1 cellular context compared by ENCODE assay signal in genomic region chr12:93378373-93379310, GRCh38.
TF ChIP-seq lines count a peak whose summit lies in the region.

No MANE protein-coding gene starts in this region.

TF ChIP-seq in HepG2, 621 proteins besides CTCF, POLR2A, EP300 and RAD21 (continued from another document and continues in another):
- TF ChIP-seq, protein P1, sequence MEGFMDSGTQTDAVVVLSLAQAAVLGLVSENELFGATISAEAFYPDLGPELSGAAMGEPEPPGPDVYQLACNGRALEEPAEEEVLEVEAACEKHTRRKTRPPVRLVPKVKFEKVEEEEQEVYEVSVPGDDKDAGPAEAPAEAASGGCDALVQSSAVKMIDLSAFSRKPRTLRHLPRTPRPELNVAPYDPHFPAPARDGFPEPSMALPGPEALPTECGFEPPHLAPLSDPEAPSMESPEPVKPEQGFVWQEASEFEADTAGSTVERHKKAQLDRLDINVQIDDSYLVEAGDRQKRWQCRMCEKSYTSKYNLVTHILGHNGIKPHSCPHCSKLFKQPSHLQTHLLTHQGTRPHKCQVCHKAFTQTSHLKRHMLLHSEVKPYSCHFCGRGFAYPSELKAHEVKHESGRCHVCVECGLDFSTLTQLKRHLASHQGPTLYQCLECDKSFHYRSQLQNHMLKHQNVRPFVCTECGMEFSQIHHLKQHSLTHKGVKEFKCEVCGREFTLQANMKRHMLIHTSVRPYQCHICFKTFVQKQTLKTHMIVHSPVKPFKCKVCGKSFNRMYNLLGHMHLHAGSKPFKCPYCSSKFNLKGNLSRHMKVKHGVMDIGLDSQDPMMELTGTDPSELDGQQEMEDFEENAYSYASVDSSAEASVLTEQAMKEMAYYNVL (CRISPR knock-in tag; IDR thresholded peaks at IDR 0.05; ENCODE audit: borderline replicate concordance), result peak; percentile 58; the same call in 1 of the 2 replicates
- TF ChIP-seq, protein P2, sequence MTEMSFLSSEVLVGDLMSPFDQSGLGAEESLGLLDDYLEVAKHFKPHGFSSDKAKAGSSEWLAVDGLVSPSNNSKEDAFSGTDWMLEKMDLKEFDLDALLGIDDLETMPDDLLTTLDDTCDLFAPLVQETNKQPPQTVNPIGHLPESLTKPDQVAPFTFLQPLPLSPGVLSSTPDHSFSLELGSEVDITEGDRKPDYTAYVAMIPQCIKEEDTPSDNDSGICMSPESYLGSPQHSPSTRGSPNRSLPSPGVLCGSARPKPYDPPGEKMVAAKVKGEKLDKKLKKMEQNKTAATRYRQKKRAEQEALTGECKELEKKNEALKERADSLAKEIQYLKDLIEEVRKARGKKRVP (CRISPR knock-in tag; IDR thresholded peaks at IDR 0.05), result 0 out of 4 replicates have a peak, but pooled peaks of 1 of the 2 experiments have one; percentile 19
- peak; percentile 38 for TF ChIP-seq SAP130 (CRISPR knock-in tag; IDR thresholded peaks at IDR 0.05; ENCODE audit: low read depth)
- no peak for TF ChIP-seq MAZ (IDR thresholded peaks at IDR 0.05; ENCODE audit: borderline replicate concordance, low read depth, low read length)
- TF ChIP-seq MAZ (CRISPR knock-in tag; IDR thresholded peaks at IDR 0.05; ENCODE audit: low read depth), result 0 out of 2 replicates have a peak, but pooled peaks have one; percentile 45
- no peak for TF ChIP-seq SOX6 (IDR thresholded peaks at IDR 0.05)
- peak; percentile 9; the same call in 1 of the 2 replicates for TF ChIP-seq SOX6 (CRISPR knock-in tag; IDR thresholded peaks at IDR 0.05)
- 0 out of 2 replicates have a peak, but pooled peaks have one; percentile 10 for TF ChIP-seq ZNF891 (CRISPR knock-in tag; IDR thresholded peaks at IDR 0.05)
- TF ChIP-seq RBM39 (IDR thresholded peaks at IDR 0.05; ENCODE audit: low read depth, low read length, poor library complexity, severe bottlenecking), result peak; percentile 75
- peak; percentile 40; the same call in 1 of the 2 replicates for TF ChIP-seq POLR2G (IDR thresholded peaks at IDR 0.05; ENCODE audit: low read depth, low read length)
- no peak for TF ChIP-seq ATF7-NPFF (CRISPR knock-in tag; IDR thresholded peaks at IDR 0.05; ENCODE audit: low read depth)
- TF ChIP-seq, protein P3, sequence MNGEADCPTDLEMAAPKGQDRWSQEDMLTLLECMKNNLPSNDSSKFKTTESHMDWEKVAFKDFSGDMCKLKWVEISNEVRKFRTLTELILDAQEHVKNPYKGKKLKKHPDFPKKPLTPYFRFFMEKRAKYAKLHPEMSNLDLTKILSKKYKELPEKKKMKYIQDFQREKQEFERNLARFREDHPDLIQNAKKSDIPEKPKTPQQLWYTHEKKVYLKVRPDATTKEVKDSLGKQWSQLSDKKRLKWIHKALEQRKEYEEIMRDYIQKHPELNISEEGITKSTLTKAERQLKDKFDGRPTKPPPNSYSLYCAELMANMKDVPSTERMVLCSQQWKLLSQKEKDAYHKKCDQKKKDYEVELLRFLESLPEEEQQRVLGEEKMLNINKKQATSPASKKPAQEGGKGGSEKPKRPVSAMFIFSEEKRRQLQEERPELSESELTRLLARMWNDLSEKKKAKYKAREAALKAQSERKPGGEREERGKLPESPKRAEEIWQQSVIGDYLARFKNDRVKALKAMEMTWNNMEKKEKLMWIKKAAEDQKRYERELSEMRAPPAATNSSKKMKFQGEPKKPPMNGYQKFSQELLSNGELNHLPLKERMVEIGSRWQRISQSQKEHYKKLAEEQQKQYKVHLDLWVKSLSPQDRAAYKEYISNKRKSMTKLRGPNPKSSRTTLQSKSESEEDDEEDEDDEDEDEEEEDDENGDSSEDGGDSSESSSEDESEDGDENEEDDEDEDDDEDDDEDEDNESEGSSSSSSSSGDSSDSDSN (CRISPR knock-in tag; IDR thresholded peaks at IDR 0.05), result peak; percentile 77; the same call in 1 of the 2 replicates
- no peak for TF ChIP-seq RORA (CRISPR knock-in tag; IDR thresholded peaks at IDR 0.05)
- TF ChIP-seq KAT7 (CRISPR knock-in tag; IDR thresholded peaks at IDR 0.05; ENCODE audit: borderline replicate concordance), result peak; percentile 40; the same call in 1 of the 2 replicates
- TF ChIP-seq POLR2AphosphoS2 (IDR thresholded peaks at IDR 0.05; ENCODE audit: low read depth, low read length), result no peak
- TF ChIP-seq ZC3H13 (CRISPR knock-in tag; IDR thresholded peaks at IDR 0.05), result peak; percentile 33; the same call in 1 of the 2 replicates
- 0 out of 2 replicates have a peak, but pooled peaks have one; percentile 22 for TF ChIP-seq SIX4 (CRISPR knock-in tag; IDR thresholded peaks at IDR 0.05)
- TF ChIP-seq, protein P4, sequence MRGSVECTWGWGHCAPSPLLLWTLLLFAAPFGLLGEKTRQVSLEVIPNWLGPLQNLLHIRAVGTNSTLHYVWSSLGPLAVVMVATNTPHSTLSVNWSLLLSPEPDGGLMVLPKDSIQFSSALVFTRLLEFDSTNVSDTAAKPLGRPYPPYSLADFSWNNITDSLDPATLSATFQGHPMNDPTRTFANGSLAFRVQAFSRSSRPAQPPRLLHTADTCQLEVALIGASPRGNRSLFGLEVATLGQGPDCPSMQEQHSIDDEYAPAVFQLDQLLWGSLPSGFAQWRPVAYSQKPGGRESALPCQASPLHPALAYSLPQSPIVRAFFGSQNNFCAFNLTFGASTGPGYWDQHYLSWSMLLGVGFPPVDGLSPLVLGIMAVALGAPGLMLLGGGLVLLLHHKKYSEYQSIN (CRISPR knock-in tag; IDR thresholded peaks at IDR 0.05; ENCODE audit: borderline replicate concordance), result no peak
- peak in 1 of 2 experiments; percentile 14; a peak in 1 of 4 replicates for TF ChIP-seq HMGXB4 (CRISPR knock-in tag; IDR thresholded peaks at IDR 0.05; ENCODE audit: borderline replicate concordance in 1 of 2, low read depth in 1 of 2)
- TF ChIP-seq, protein P5, sequence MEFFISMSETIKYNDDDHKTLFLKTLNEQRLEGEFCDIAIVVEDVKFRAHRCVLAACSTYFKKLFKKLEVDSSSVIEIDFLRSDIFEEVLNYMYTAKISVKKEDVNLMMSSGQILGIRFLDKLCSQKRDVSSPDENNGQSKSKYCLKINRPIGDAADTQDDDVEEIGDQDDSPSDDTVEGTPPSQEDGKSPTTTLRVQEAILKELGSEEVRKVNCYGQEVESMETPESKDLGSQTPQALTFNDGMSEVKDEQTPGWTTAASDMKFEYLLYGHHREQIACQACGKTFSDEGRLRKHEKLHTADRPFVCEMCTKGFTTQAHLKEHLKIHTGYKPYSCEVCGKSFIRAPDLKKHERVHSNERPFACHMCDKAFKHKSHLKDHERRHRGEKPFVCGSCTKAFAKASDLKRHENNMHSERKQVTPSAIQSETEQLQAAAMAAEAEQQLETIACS (CRISPR knock-in tag; IDR thresholded peaks at IDR 0.05), result no peak
- TF ChIP-seq, protein P6, sequence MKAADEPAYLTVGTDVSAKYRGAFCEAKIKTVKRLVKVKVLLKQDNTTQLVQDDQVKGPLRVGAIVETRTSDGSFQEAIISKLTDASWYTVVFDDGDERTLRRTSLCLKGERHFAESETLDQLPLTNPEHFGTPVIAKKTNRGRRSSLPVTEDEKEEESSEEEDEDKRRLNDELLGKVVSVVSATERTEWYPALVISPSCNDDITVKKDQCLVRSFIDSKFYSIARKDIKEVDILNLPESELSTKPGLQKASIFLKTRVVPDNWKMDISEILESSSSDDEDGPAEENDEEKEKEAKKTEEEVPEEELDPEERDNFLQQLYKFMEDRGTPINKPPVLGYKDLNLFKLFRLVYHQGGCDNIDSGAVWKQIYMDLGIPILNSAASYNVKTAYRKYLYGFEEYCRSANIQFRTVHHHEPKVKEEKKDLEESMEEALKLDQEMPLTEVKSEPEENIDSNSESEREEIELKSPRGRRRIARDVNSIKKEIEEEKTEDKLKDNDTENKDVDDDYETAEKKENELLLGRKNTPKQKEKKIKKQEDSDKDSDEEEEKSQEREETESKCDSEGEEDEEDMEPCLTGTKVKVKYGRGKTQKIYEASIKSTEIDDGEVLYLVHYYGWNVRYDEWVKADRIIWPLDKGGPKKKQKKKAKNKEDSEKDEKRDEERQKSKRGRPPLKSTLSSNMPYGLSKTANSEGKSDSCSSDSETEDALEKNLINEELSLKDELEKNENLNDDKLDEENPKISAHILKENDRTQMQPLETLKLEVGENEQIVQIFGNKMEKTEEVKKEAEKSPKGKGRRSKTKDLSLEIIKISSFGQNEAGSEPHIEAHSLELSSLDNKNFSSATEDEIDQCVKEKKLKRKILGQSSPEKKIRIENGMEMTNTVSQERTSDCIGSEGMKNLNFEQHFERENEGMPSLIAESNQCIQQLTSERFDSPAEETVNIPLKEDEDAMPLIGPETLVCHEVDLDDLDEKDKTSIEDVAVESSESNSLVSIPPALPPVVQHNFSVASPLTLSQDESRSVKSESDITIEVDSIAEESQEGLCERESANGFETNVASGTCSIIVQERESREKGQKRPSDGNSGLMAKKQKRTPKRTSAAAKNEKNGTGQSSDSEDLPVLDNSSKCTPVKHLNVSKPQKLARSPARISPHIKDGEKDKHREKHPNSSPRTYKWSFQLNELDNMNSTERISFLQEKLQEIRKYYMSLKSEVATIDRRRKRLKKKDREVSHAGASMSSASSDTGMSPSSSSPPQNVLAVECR (CRISPR knock-in tag; IDR thresholded peaks at IDR 0.05; ENCODE audit: borderline replicate concordance), result peak; percentile 17
- TF ChIP-seq, protein P7, sequence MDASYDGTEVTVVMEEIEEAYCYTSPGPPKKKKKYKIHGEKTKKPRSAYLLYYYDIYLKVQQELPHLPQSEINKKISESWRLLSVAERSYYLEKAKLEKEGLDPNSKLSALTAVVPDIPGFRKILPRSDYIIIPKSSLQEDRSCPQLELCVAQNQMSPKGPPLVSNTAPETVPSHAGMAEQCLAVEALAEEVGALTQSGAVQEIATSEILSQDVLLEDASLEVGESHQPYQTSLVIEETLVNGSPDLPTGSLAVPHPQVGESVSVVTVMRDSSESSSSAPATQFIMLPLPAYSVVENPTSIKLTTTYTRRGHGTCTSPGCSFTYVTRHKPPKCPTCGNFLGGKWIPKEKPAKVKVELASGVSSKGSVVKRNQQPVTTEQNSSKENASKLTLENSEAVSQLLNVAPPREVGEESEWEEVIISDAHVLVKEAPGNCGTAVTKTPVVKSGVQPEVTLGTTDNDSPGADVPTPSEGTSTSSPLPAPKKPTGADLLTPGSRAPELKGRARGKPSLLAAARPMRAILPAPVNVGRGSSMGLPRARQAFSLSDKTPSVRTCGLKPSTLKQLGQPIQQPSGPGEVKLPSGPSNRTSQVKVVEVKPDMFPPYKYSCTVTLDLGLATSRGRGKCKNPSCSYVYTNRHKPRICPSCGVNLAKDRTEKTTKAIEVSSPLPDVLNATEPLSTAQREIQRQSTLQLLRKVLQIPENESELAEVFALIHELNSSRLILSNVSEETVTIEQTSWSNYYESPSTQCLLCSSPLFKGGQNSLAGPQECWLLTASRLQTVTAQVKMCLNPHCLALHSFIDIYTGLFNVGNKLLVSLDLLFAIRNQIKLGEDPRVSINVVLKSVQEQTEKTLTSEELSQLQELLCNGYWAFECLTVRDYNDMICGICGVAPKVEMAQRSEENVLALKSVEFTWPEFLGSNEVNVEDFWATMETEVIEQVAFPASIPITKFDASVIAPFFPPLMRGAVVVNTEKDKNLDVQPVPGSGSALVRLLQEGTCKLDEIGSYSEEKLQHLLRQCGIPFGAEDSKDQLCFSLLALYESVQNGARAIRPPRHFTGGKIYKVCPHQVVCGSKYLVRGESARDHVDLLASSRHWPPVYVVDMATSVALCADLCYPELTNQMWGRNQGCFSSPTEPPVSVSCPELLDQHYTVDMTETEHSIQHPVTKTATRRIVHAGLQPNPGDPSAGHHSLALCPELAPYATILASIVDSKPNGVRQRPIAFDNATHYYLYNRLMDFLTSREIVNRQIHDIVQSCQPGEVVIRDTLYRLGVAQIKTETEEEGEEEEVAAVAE (CRISPR knock-in tag; IDR thresholded peaks at IDR 0.05; ENCODE audit: borderline replicate concordance), result no peak
- TF ChIP-seq HOXA5 (CRISPR knock-in tag; IDR thresholded peaks at IDR 0.05), result peak; percentile 12; the same call in 1 of the 2 replicates
- peak; percentile 89 for TF ChIP-seq AGO2 (optimal IDR thresholded peaks at IDR 0.05; ENCODE audit: low read depth, low read length)
- 0 out of 2 replicates have a peak, but pooled peaks have one; percentile 54 for TF ChIP-seq HIVEP1 (CRISPR knock-in tag; IDR thresholded peaks at IDR 0.05)
- TF ChIP-seq, protein P8, sequence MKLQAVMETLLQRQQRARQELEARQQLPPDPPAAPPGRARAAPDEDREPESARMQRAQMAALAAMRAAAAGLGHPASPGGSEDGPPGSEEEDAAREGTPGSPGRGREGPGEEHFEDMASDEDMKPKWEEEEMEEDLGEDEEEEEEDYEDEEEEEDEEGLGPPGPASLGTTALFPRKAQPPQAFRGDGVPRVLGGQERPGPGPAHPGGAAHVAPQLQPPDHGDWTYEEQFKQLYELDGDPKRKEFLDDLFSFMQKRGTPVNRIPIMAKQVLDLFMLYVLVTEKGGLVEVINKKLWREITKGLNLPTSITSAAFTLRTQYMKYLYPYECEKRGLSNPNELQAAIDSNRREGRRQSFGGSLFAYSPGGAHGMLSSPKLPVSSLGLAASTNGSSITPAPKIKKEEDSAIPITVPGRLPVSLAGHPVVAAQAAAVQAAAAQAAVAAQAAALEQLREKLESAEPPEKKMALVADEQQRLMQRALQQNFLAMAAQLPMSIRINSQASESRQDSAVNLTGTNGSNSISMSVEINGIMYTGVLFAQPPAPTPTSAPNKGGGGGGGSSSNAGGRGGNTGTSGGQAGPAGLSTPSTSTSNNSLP (IDR thresholded peaks at IDR 0.05; ENCODE audit: low read depth, low read length), result no peak
- TF ChIP-seq RBFOX2 (IDR thresholded peaks at IDR 0.05; ENCODE audit: low read depth, low read length), result peak; percentile 82
- 0 out of 2 replicates have a peak, but pooled peaks have one; percentile 37 for TF ChIP-seq TAF1 (CRISPR knock-in tag; IDR thresholded peaks at IDR 0.05)
- TF ChIP-seq ZSCAN31 (CRISPR knock-in tag; IDR thresholded peaks at IDR 0.05; ENCODE audit: low read depth), result 0 out of 2 replicates have a peak, but pooled peaks have one; percentile 16
- TF ChIP-seq JUN (CRISPR knock-in tag; IDR thresholded peaks at IDR 0.05), result no peak
- 0 out of 2 replicates have a peak, but pooled peaks have one; percentile 12 for TF ChIP-seq TBX2 (CRISPR knock-in tag; IDR thresholded peaks at IDR 0.05; ENCODE audit: borderline replicate concordance)
- no peak for TF ChIP-seq NCOA1 (CRISPR knock-in tag; IDR thresholded peaks at IDR 0.05)
